In the genomic region with DNA sequence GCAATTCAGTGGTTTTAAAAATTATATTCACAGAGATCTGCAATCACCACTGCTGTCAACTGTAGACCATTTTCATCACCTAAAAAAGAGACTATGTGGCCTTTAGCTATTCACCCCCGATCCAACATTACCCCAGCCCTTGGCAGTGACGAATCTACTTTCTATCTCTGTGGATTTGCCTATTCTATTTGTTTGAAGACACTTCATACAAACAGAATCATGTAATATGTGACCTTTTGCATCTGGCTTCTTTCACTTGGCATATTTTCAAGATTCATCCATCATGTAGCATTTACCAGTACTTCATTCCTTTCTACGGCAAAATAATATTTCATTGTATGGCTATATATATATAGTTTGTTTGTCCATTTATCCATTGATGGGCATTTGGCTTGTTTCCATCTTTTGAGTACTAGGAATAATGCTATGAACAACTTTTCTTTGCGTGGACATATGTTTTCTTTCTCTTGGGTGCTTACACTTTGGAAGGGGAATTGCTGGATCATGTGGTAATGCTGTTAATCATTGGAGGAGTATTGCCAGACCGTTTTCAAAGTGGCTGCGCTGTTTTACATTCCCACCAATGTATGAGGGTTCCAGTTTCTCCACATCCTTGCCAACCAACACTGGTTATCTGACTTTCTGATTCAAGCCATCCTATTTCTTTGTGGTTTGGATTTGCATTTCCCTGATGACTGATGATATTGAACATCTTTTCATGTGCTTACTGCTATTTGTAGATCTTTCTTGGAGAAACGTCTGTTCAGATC, we compare ENCODE assay signal across 16 cellular contexts. TPM values are rescaled to one million over a fixed set of nuclear protein-coding genes. Genes with fewer than 3 reads are reported as not detected.
DNase-seq lines count a peak whose midpoint lies in the region; ATAC-seq and TF ChIP-seq lines count a peak whose summit lies in the region.
"Had no signal": no experiment of that assay in that cellular context is flagged by ENCODE, and none has a peak within 500 bp of the region (broad histone marks: within the 10 kb centered on the region; RNA-seq: fewer than 3 reads in every experiment).

No MANE protein-coding gene starts in this region.

- intact Hi-C loops in IMR-90 (cut with micrococcal nuclease) (no loop called here), mucosa of descending colon (cut with DNase I, micrococcal nuclease) (no loop called here)

- no peak overlapping the region for H3K9ac ChIP-seq in IMR-90 (ENCODE audit: low read depth, low read length)

- dilution Hi-C loops in IMR-90 (cut with HindIII; ENCODE audit: low sequenced_read_pairs, unreplicated experiment), result no loop called here

- H3K9me3 ChIP-seq in AG04450 (ENCODE audit: control insufficient read depth, insufficient read depth, low read length) (no peaks in the 10 kb centered on the region), IMR-90 (ENCODE audit: control insufficient read depth, insufficient read depth, low read length) (no peaks in the 10 kb centered on the region), mucosa of descending colon (no peaks in the 10 kb centered on the region)
- H3K9me3 ChIP-seq: upper lobe of left lung had no signal

- peak; percentile 75 for DNase-seq in AG04450 (ENCODE audit: low read depth, low spot score)
- peak; percentile 55 for DNase-seq in IMR-90
- DNase-seq in epithelial cell of proximal tubule (ENCODE audit: low read depth), result peak; percentile 13
- DNase-seq in mucosa of descending colon, result no peak
- no peak for DNase-seq in stimulated activated CD4-positive, alpha-beta T cell treated with anti-CD3 and anti-CD28 coated beads, Interleukin-2, amount 100 ng/mL, for 48 hours
- no peak for DNase-seq in RWPE1 (ENCODE audit: low spot score)
- no peak for DNase-seq in activated CD8-positive, alpha-beta memory T cell treated with anti-CD3 and anti-CD28 coated beads, Interleukin-2, amount 50 U/mL, for 48 hours
- DNase-seq in NCI-H2227 treated with DMSO at 0.1 percent for 48 hours (lab: John Stamatoyannopoulos, UW), result no peak
- DNase-seq: activated CD4-positive, alpha-beta T cell treated with anti-CD3 and anti-CD28 coated beads for 4 hours; KBM-7; SIG-M5; T1000; upper lobe of left lung had no signal

- POLR2A ChIA-PET in AG04450 (lab: Yijun Ruan, JAX) (interaction anchor here (0.5 to 1.8 kb wide), 4 partner anchors 21 to 474 kb away, joined by 3 to 7 read pairs (median 4); no protein-coding TSS in a partner anchor), IMR-90 (lab: Charles Lee; ENCODE audit: unreplicated experiment) (no interaction called here), RWPE1 (lab: Yijun Ruan, JAX; ENCODE audit: low non-redundant PET) (no interaction called here)

- no CpG with 5 or more reads among the region's 7 CpGs for WGBS in IMR-90 (ENCODE audit: extremely low coverage in 2 of 2, insufficient read length in 1 of 2), 2 experiments

- H3K27ac ChIP-seq in AG04450 (ENCODE audit: low read depth, low read length) (peak overlapping the region; percentile 52), IMR-90 (ENCODE audit: insufficient read depth, low read length) (no peak overlapping the region), RWPE1 (no peak overlapping the region)
- H3K27ac ChIP-seq: upper lobe of left lung had no signal

- no peak overlapping the region for H2AFZ ChIP-seq in IMR-90 (replicated peaks; ENCODE audit: low read length, poor library complexity)

- no peaks in the 10 kb centered on the region for H3K79me1 ChIP-seq in IMR-90 (ENCODE audit: low read depth in 1 of 2, low read length in 2 of 2)

- H2BK5ac ChIP-seq in IMR-90 (ENCODE audit: low read depth, low read length, poor library complexity, severe bottlenecking), result no peak overlapping the region

- H2BK15ac ChIP-seq in IMR-90 (ENCODE audit: low read depth, low read length), result no peak overlapping the region

- TF ChIP-seq CTCF in AG04450 (IDR thresholded peaks at IDR 0.05; ENCODE audit: low read depth, low read length), result no peak
- no peak for TF ChIP-seq CTCF in IMR-90 (conservative IDR thresholded peaks at IDR 0.05; ENCODE audit: low read depth, low read length)
- TF ChIP-seq CTCF in epithelial cell of proximal tubule (conservative IDR thresholded peaks at IDR 0.05; ENCODE audit: low read depth, low read length), result no peak
- TF ChIP-seq CTCF in mucosa of descending colon (IDR thresholded peaks at IDR 0.05), result no peak
- no peak for TF ChIP-seq CTCF in RWPE1 (conservative IDR thresholded peaks at IDR 0.05; ENCODE audit: low read depth)

- H3K4me1 ChIP-seq in IMR-90 (ENCODE audit: control insufficient read depth, insufficient read depth, low read length) (peaks cover 14% of the 10 kb centered on the region; the same call in 1 of the 2 replicates), mucosa of descending colon (ENCODE audit: low read depth) (no peaks in the 10 kb centered on the region)
- H3K4me1 ChIP-seq: upper lobe of left lung had no signal

- no peaks in the 10 kb centered on the region for H3K36me3 ChIP-seq in IMR-90 (ENCODE audit: control insufficient read depth, insufficient read depth, low read length)
- no peaks in the 10 kb centered on the region for H3K36me3 ChIP-seq in mucosa of descending colon (ENCODE audit: low read depth)
- H3K36me3 ChIP-seq: upper lobe of left lung had no signal

- no peak overlapping the region for H3K4ac ChIP-seq in IMR-90 (ENCODE audit: low read depth, low read length)

- no peak overlapping the region for H3K23ac ChIP-seq in IMR-90 (ENCODE audit: low read depth, low read length)

- no peak for TF ChIP-seq POLR2A in IMR-90 (IDR thresholded peaks at IDR 0.05; ENCODE audit: low read depth, low read length)

- BruUV-seq in IMR-90 (replicated peaks; lab: Mats Ljungman, UMichigan), result no TSS peak

- no peak overlapping the region for H4K8ac ChIP-seq in IMR-90 (ENCODE audit: low read depth in 2 of 2, low read length in 2 of 2)

- H4K20me1 ChIP-seq in IMR-90 (ENCODE audit: insufficient read depth, low read length), result no peaks in the 10 kb centered on the region

- ATAC-seq in IMR-90 (ENCODE audit: low read depth), result peak; percentile 56
- peak; percentile 43 for ATAC-seq in mucosa of descending colon
- ATAC-seq: stimulated activated effector memory CD8-positive, alpha-beta T cell treated with anti-CD3 and anti-CD28 coated beads, Interleukin-12 subunit alpha, Interleukin-12 subunit beta, amount 100 ng/mL, for 72 hours had no signal

- no peak overlapping the region for H2BK120ac ChIP-seq in IMR-90 (ENCODE audit: low read depth, low read length)

- H4K5ac ChIP-seq in IMR-90 (ENCODE audit: low read depth, low read length), result no peak overlapping the region

- H3K9me1 ChIP-seq in IMR-90 (ENCODE audit: insufficient read depth, low read length), result peaks cover 5% of the 10 kb centered on the region

- no peak for TF ChIP-seq RAD21 in IMR-90 (IDR thresholded peaks at IDR 0.05; ENCODE audit: low read length)

- H4K91ac ChIP-seq in IMR-90 (ENCODE audit: insufficient read depth, low read depth, low read length), result no peak overlapping the region

- CTCF ChIA-PET in AG04450 (lab: Charles Lee) (no interaction called here), IMR-90 (lab: Yijun Ruan, JAX) (no interaction called here), RWPE1 (lab: Yijun Ruan, JAX) (no interaction called here)

- no peak overlapping the region for H3K56ac ChIP-seq in IMR-90 (ENCODE audit: extremely low read depth, insufficient read depth, low read length)

- H3K18ac ChIP-seq in IMR-90 (ENCODE audit: low read depth, low read length), result no peak overlapping the region

- no peak overlapping the region for H3K14ac ChIP-seq in IMR-90 (replicated peaks; ENCODE audit: low read depth, low read length)

- H2AK5ac ChIP-seq in IMR-90 (ENCODE audit: low read depth, low read length), result no peak overlapping the region

- in situ Hi-C loops in IMR-90 (cut with MboI; ENCODE audit: low sequenced_read_pairs), result no loop called here

- no peak overlapping the region for H2AK9ac ChIP-seq in IMR-90 (replicated peaks; ENCODE audit: low read depth, low read length, poor library complexity)

- no peak overlapping the region for H2BK20ac ChIP-seq in IMR-90 (ENCODE audit: low read depth, low read length)

- H3K4me2 ChIP-seq in IMR-90 (ENCODE audit: low read depth, low read length), result no peak overlapping the region

- no peak overlapping the region for H3K4me3 ChIP-seq in AG04450 (ENCODE audit: low read depth, low read length)
- H3K4me3 ChIP-seq in IMR-90 (ENCODE audit: insufficient read depth, low read depth, low read length), result no peak overlapping the region
- no peak overlapping the region for H3K4me3 ChIP-seq in epithelial cell of proximal tubule (ENCODE audit: low read depth, low read length)
- no peak overlapping the region for H3K4me3 ChIP-seq in mucosa of descending colon
- H3K4me3 ChIP-seq: skin epidermis, upper lobe of left lung had no signal

- peaks cover 12% of the 10 kb centered on the region for H3K27me3 ChIP-seq in AG04450 (ENCODE audit: control insufficient read depth, insufficient read depth, low read length)
- H3K27me3 ChIP-seq in IMR-90 (ENCODE audit: control insufficient read depth, insufficient read depth, low read length), result peaks cover 30% of the 10 kb centered on the region
- H3K27me3 ChIP-seq: upper lobe of left lung had no signal

TF ChIP-seq in IMR-90, 13 proteins besides CTCF, POLR2A, EP300 and RAD21 (continues in another document):
- no peak for TF ChIP-seq MAFK (IDR thresholded peaks at IDR 0.05; ENCODE audit: low read depth, low read length)
- TF ChIP-seq CEBPB (IDR thresholded peaks at IDR 0.05; ENCODE audit: low read depth, low read length), result no peak
- TF ChIP-seq FOS (IDR thresholded peaks at IDR 0.05; ENCODE audit: low read depth, low read length), result no peak
- TF ChIP-seq, protein P1, sequence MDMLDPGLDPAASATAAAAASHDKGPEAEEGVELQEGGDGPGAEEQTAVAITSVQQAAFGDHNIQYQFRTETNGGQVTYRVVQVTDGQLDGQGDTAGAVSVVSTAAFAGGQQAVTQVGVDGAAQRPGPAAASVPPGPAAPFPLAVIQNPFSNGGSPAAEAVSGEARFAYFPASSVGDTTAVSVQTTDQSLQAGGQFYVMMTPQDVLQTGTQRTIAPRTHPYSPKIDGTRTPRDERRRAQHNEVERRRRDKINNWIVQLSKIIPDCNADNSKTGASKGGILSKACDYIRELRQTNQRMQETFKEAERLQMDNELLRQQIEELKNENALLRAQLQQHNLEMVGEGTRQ (IDR thresholded peaks at IDR 0.05; ENCODE audit: low read depth, low read length), result no peak
- no peak for TF ChIP-seq NFE2L2 (IDR thresholded peaks at IDR 0.05; ENCODE audit: low read depth, low read length)
- TF ChIP-seq SMC3 (IDR thresholded peaks at IDR 0.05; ENCODE audit: low read depth, low read length), result no peak
- no peak for TF ChIP-seq CHD1 (IDR thresholded peaks at IDR 0.05; ENCODE audit: low read depth, low read length)

RNA-seq across cellular contexts. Expression of gene ADAMTS14, which starts 22.3 kb away (rescaled TPM):
- polyA plus RNA-seq in AG04450 (2011; rRNA removed), result 2.9 and 4.6 TPM in 2 replicates
- polyA minus RNA-seq in AG04450 (2011; rRNA and poly(A)+ RNA removed), result 3.4 and 4.0 TPM in 2 replicates
- under 0.01 TPM in 2 replicates for total RNA-seq in IMR-90 (2012; rRNA removed)
- 0.31 and 0.33 TPM in 2 replicates for polyA plus RNA-seq in IMR-90 (2012; rRNA removed)
- 0.14 and 0.34 TPM in 2 replicates for polyA plus RNA-seq in IMR-90 (2012; cell fraction: cytosol; rRNA removed)
- polyA plus RNA-seq in IMR-90 (2012; cell fraction: nucleus; rRNA removed; ENCODE audit: low replicate concordance), result 2.5 and 4.3 TPM in 2 replicates
- total RNA-seq in epithelial cell of proximal tubule, result 1.3 and 1.4 TPM in 2 replicates
- total RNA-seq in mucosa of descending colon, result 1 to 10 TPM; 1.8 to 2.1 (median 2.1) TPM
- total RNA-seq: endothelial cell of umbilical vein had no signal
- polyA plus RNA-seq: endothelial cell of umbilical vein had no signal

Comparison
In these comparisons a context has a peak if more than half of its experiments do, and no peak if none do; other contexts are left out.
1. DNase-seq: peak in AG04450 (single experiment), IMR-90 (single experiment) and epithelial cell of proximal tubule (single experiment); none in mucosa of descending colon (0 of 3), stimulated activated CD4-positive, alpha-beta T cell treated with anti-CD3 and anti-CD28 coated beads, Interleukin-2, amount 100 ng/mL, for 48 hours (0 of 2), RWPE1 (single experiment), activated CD8-positive, alpha-beta memory T cell treated with anti-CD3 and anti-CD28 coated beads, Interleukin-2, amount 50 U/mL, for 48 hours (single experiment) and NCI-H2227 treated with DMSO at 0.1 percent for 48 hours (single experiment).